ENCODE assay signal across 15 cellular contexts in genomic region chrX:29652484-29652883, GRCh38.
DNase-seq lines count a peak whose midpoint lies in the region; ATAC-seq and TF ChIP-seq lines count a peak whose summit lies in the region.
"Had no signal": no experiment of that assay in that cellular context is flagged by ENCODE, and none has a peak within 500 bp of the region (broad histone marks: within the 10 kb centered on the region; RNA-seq: fewer than 3 reads in every experiment).

No MANE protein-coding gene starts in this region.

- H3K4me2 ChIP-seq in GM23248 (ENCODE audit: unreplicated experiment) (peak overlapping the region; percentile 48), SK-N-SH (peak overlapping the region; percentile 43; the same call in 1 of the 2 replicates)

- in situ Hi-C loops in GM23248 (cut with MboI) = no loop called here

- peak; percentile 56 to 86 for TF ChIP-seq EP300 in SK-N-SH (IDR thresholded peaks at IDR 0.05; ENCODE audit: borderline replicate concordance in 1 of 2, low read depth in 1 of 2, low read length in 1 of 2)

- H3F3A ChIP-seq in GM23248 (ENCODE audit: insufficient read depth) = peaks cover 17% of the 10 kb centered on the region
- peaks cover 10% of the 10 kb centered on the region for H3F3A ChIP-seq in SK-N-SH (replicated peaks; ENCODE audit: insufficient read depth)

- POLR2A ChIA-PET in SK-N-SH (lab: Yijun Ruan, JAX) = no interaction called here

- TF ChIP-seq RAD21 in SK-N-SH (IDR thresholded peaks at IDR 0.05; ENCODE audit: low read length) = no peak

- TF ChIP-seq CTCF in SK-N-SH (IDR thresholded peaks at IDR 0.05) (no peak), fibroblast of the aortic adventitia (IDR thresholded peaks at IDR 0.05; ENCODE audit: insufficient read depth, low read length) (no peak)

- H3K36me3 ChIP-seq in GM23248 (ENCODE audit: low read depth) (no peaks in the 10 kb centered on the region), SK-N-SH (replicated peaks in 1 of 2; ENCODE audit: control insufficient read depth in 1 of 2, insufficient read depth in 2 of 2, low read length in 1 of 2) (peaks cover 0 to 3% of the 10 kb centered on the region in 2 experiments)
- H3K36me3 ChIP-seq: neutrophil, stomach, WERI-Rb-1 had no signal

- H3K27me3 ChIP-seq in GM23248 (replicated peaks; ENCODE audit: insufficient read depth) (no peaks in the 10 kb centered on the region), SK-N-SH (ENCODE audit: insufficient read depth) (no peaks in the 10 kb centered on the region)
- H3K27me3 ChIP-seq: neutrophil, stomach had no signal

- no peak overlapping the region; the same call in 1 of the 2 replicates for H3K27ac ChIP-seq in GM23248
- peak overlapping the region; percentile 65 to 86; a peak in 3 of 4 replicates for H3K27ac ChIP-seq in SK-N-SH (ENCODE audit: low read depth in 2 of 2, low read length in 1 of 2)
- H3K27ac ChIP-seq: neutrophil, stomach, WERI-Rb-1 had no signal

- H2AFZ ChIP-seq in GM23248 (0 out of 2 replicates have a peak overlapping the region, but pooled peaks have one; percentile 41), SK-N-SH (ENCODE audit: low read depth) (peak overlapping the region; percentile 23; the same call in 1 of the 2 replicates)

- no peak overlapping the region for H3K4me3 ChIP-seq in GM23248
- no peak overlapping the region for H3K4me3 ChIP-seq in SK-N-SH (ENCODE audit: low read depth in 2 of 2, low read length in 1 of 2)
- no peak overlapping the region for H3K4me3 ChIP-seq in fibroblast of the aortic adventitia (ENCODE audit: low read depth, low read length)
- H3K4me3 ChIP-seq: stomach had no signal

- peak; percentile 52 for DNase-seq in GM23248
- no peak for DNase-seq in SK-N-SH
- DNase-seq in fibroblast of the aortic adventitia (ENCODE audit: low read depth) = peak; percentile 92
- DNase-seq in smooth muscle cell of the brain vasculature (ENCODE audit: low read depth, low spot score) = peak; percentile 4
- DNase-seq in T-helper 1 cell = no peak
- no peak for DNase-seq in ecto neural progenitor cell (ENCODE audit: low spot score)
- DNase-seq: activated naive CD4-positive, alpha-beta T cell treated with Interleukin-2 at 50 U/mL for 16 hours; caudate nucleus; COR-L47; hypothalamus; MV-4-11; stomach; WERI-Rb-1 had no signal

- TF ChIP-seq POLR2A in GM18505 (IDR thresholded peaks at IDR 0.05; ENCODE audit: borderline replicate concordance, extremely low read depth, insufficient read depth, insufficient read length) = no peak

- H3K79me2 ChIP-seq in GM23248 (ENCODE audit: insufficient read depth) = no peaks in the 10 kb centered on the region
- H3K79me2 ChIP-seq in SK-N-SH (ENCODE audit: insufficient read depth) = no peaks in the 10 kb centered on the region

- H3K9me3 ChIP-seq in GM23248 (ENCODE audit: low read depth) (no peaks in the 10 kb centered on the region), SK-N-SH (no peaks in the 10 kb centered on the region)
- H3K9me3 ChIP-seq: neutrophil, stomach had no signal

- no peaks in the 10 kb centered on the region for H4K20me1 ChIP-seq in GM23248 (ENCODE audit: insufficient read depth)
- H4K20me1 ChIP-seq in SK-N-SH (ENCODE audit: insufficient read depth) = no peaks in the 10 kb centered on the region

- H3K9me2 ChIP-seq in GM23248 (ENCODE audit: insufficient read depth) = no peaks in the 10 kb centered on the region
- no peaks in the 10 kb centered on the region for H3K9me2 ChIP-seq in SK-N-SH

- CTCF ChIA-PET in SK-N-SH (lab: Yijun Ruan, JAX) = no interaction called here

- H3K9ac ChIP-seq in GM23248 (no peak overlapping the region), SK-N-SH (peak overlapping the region; percentile 6; the same call in 1 of the 2 replicates)

- ATAC-seq in GM18505 (IDR thresholded peaks at IDR 0.05; ENCODE audit: unreplicated experiment) = no peak

- H3K4me1 ChIP-seq in GM23248 (ENCODE audit: insufficient read depth) (peaks cover 15% of the 10 kb centered on the region), SK-N-SH (ENCODE audit: control insufficient read depth in 1 of 2, insufficient read depth in 2 of 2, low read depth in 1 of 2, low read length in 1 of 2) (peaks cover 0 to 4% of the 10 kb centered on the region in 2 experiments; a peak in 1 of 4 replicates)
- H3K4me1 ChIP-seq: stomach had no signal

- WGBS in GM23248 (ENCODE audit: low coverage in 1 of 2, low lambda C conversion rate in 2 of 2, missing lambda C conversion rate in 2 of 2), 2 experiments = 0% methylated on average over 1 of the region's 1 CpG
- WGBS in SK-N-SH (ENCODE audit: low lambda C conversion rate) = 6% methylated on average over 1 of the region's 1 CpG

TF ChIP-seq in SK-N-SH, 30 proteins besides CTCF, POLR2A, EP300 and RAD21 (continues in another document):
- peak; percentile 70 for TF ChIP-seq RFX5 (IDR thresholded peaks at IDR 0.05; ENCODE audit: low read length)
- TF ChIP-seq NFIC (IDR thresholded peaks at IDR 0.05; ENCODE audit: borderline replicate concordance) = peak; percentile 86
- no peak for TF ChIP-seq GATA2 (CRISPR knock-in tag; IDR thresholded peaks at IDR 0.05)
- no peak for TF ChIP-seq MXI1 (IDR thresholded peaks at IDR 0.05; ENCODE audit: low read depth, low read length)
- peak; percentile 61; the same call in 1 of the 2 replicates for TF ChIP-seq FOSL2 (IDR thresholded peaks at IDR 0.05; ENCODE audit: borderline replicate concordance, low read depth)
- TF ChIP-seq, protein P1, sequence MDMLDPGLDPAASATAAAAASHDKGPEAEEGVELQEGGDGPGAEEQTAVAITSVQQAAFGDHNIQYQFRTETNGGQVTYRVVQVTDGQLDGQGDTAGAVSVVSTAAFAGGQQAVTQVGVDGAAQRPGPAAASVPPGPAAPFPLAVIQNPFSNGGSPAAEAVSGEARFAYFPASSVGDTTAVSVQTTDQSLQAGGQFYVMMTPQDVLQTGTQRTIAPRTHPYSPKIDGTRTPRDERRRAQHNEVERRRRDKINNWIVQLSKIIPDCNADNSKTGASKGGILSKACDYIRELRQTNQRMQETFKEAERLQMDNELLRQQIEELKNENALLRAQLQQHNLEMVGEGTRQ (IDR thresholded peaks at IDR 0.05; ENCODE audit: borderline replicate concordance, low read depth, low read length) = no peak
- TF ChIP-seq ELF1 (IDR thresholded peaks at IDR 0.05) = no peak; the same call in 1 of the 2 replicates
- TF ChIP-seq PBX3 (IDR thresholded peaks at IDR 0.05) = peak; percentile 86
- no peak for TF ChIP-seq NRF1 (IDR thresholded peaks at IDR 0.05; ENCODE audit: low read depth, low read length)
- no peak for TF ChIP-seq RCOR1 (IDR thresholded peaks at IDR 0.05; ENCODE audit: low read length)
- TF ChIP-seq POLR2AphosphoS5 (IDR thresholded peaks at IDR 0.05; ENCODE audit: low read depth, low read length) = peak; percentile 60; the same call in 1 of the 2 replicates
- no peak for TF ChIP-seq SMC3 (IDR thresholded peaks at IDR 0.05; ENCODE audit: low read depth, low read length)
- no peak for TF ChIP-seq SIN3A (IDR thresholded peaks at IDR 0.05; ENCODE audit: borderline replicate concordance, low read depth, low read length)
- no peak for TF ChIP-seq FOXJ3 (CRISPR knock-in tag; IDR thresholded peaks at IDR 0.05)
- TF ChIP-seq, protein P2, sequence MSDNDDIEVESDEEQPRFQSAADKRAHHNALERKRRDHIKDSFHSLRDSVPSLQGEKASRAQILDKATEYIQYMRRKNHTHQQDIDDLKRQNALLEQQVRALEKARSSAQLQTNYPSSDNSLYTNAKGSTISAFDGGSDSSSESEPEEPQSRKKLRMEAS (IDR thresholded peaks at IDR 0.05; ENCODE audit: low read depth) = peak; percentile 88
- TF ChIP-seq JUND (IDR thresholded peaks at IDR 0.05) = peak; percentile 71; the same call in 1 of the 2 replicates
- TF ChIP-seq, protein P3, sequence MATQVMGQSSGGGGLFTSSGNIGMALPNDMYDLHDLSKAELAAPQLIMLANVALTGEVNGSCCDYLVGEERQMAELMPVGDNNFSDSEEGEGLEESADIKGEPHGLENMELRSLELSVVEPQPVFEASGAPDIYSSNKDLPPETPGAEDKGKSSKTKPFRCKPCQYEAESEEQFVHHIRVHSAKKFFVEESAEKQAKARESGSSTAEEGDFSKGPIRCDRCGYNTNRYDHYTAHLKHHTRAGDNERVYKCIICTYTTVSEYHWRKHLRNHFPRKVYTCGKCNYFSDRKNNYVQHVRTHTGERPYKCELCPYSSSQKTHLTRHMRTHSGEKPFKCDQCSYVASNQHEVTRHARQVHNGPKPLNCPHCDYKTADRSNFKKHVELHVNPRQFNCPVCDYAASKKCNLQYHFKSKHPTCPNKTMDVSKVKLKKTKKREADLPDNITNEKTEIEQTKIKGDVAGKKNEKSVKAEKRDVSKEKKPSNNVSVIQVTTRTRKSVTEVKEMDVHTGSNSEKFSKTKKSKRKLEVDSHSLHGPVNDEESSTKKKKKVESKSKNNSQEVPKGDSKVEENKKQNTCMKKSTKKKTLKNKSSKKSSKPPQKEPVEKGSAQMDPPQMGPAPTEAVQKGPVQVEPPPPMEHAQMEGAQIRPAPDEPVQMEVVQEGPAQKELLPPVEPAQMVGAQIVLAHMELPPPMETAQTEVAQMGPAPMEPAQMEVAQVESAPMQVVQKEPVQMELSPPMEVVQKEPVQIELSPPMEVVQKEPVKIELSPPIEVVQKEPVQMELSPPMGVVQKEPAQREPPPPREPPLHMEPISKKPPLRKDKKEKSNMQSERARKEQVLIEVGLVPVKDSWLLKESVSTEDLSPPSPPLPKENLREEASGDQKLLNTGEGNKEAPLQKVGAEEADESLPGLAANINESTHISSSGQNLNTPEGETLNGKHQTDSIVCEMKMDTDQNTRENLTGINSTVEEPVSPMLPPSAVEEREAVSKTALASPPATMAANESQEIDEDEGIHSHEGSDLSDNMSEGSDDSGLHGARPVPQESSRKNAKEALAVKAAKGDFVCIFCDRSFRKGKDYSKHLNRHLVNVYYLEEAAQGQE (IDR thresholded peaks at IDR 0.05; ENCODE audit: low read depth, low read length) = no peak
- no peak for TF ChIP-seq YY1 (IDR thresholded peaks at IDR 0.05; ENCODE audit: low read depth)
- peak; percentile 67; the same call in 1 of the 2 replicates for TF ChIP-seq FOXM1 (IDR thresholded peaks at IDR 0.05; ENCODE audit: low read depth)

Comparison
In these comparisons a context has a peak if more than half of its experiments do, and no peak if none do; other contexts are left out.
1. DNase-seq: peak in GM23248 (single experiment), fibroblast of the aortic adventitia (single experiment) and smooth muscle cell of the brain vasculature (single experiment); none in SK-N-SH (single experiment), T-helper 1 cell (0 of 5) and ecto neural progenitor cell (single experiment).